Comparison of ENCODE assay signal across 20 cellular contexts in genomic region chrX:109954955-109955354, GRCh38.
"Had no signal": no experiment of that assay in that cellular context is flagged by ENCODE, and none has a peak within 500 bp of the region (broad histone marks: within the 10 kb centered on the region; RNA-seq: fewer than 3 reads in every experiment).

No MANE protein-coding gene starts in this region.

- H3K27me3 ChIP-seq: spleen, tibial artery, upper lobe of left lung, uterus had no signal

- H3K4me1 ChIP-seq: spleen, tibial artery, upper lobe of left lung, uterus had no signal

- H3K36me3 Mint-ChIP-seq: naive thymus-derived CD4-positive, alpha-beta T cell; stimulated activated memory B cell treated with anti-CD40 and anti-IgM and Interleukin-4, amounts not matched to agents 10 μg/mL and 1 μg/mL and 100 μg/mL, for 72 hours had no signal

- DNase-seq: effector memory CD8-positive, alpha-beta T cell; erythroblast; heart left ventricle; hippocampal formation; kidney glomerular epithelial cell; naive thymus-derived CD4-positive, alpha-beta T cell; nephron progenitor cell; spleen; stimulated activated CD4-positive, alpha-beta T cell treated with anti-CD3 and anti-CD28 coated beads, Interleukin-15, amount 100 ng/mL, for 24 hours; stimulated activated CD4-positive, alpha-beta T cell treated with anti-CD3 and anti-CD28 coated beads, Interleukin-1b, Interleukin-23, amount 100 ng/mL, for 48 hours; stimulated activated CD4-positive, alpha-beta T cell treated with anti-CD3 and anti-CD28 coated beads, Interleukin-4, amount 100 ng/mL, for 24 hours; upper lobe of left lung; uterus had no signal

- ATAC-seq: effector memory CD8-positive, alpha-beta T cell; naive thymus-derived CD4-positive, alpha-beta T cell; sciatic nerve; stimulated activated memory B cell treated with anti-CD40 and anti-IgM and Interleukin-4, amounts not matched to agents 10 μg/mL and 1 μg/mL and 100 μg/mL, for 72 hours had no signal

- H3K9me3 ChIP-seq: heart left ventricle, spleen, tibial artery, upper lobe of left lung, uterus had no signal

- H3K27ac ChIP-seq: heart left ventricle, spleen, upper lobe of left lung, uterus had no signal

- H3K9me3 Mint-ChIP-seq: dendritic cell treated with granulocyte-macrophage colony-stimulating factor and Interleukin-4, amounts not matched to agents 40 ng/mL and 50 ng/mL, for 4 days; effector memory CD8-positive, alpha-beta T cell; naive thymus-derived CD4-positive, alpha-beta T cell; nephron progenitor cell; stimulated activated memory B cell treated with anti-CD40 and anti-IgM and Interleukin-4, amounts not matched to agents 10 μg/mL and 1 μg/mL and 100 μg/mL, for 72 hours; stimulated activated naive CD8-positive, alpha-beta T cell treated with anti-CD3 and anti-CD28 coated beads, Interleukin-15, Interleukin-2, amounts not matched to agents 100 ng/mL and 50 ng/mL, for 24 hours had no signal

- H3K4me3 ChIP-seq: heart left ventricle, spleen, tibial artery, upper lobe of left lung, uterus had no signal

- FAIRE-seq: frontal cortex, islet of Langerhans had no signal

- H3K4me1 Mint-ChIP-seq: nephron progenitor cell had no signal

- H3K4me3 Mint-ChIP-seq: dendritic cell treated with granulocyte-macrophage colony-stimulating factor and Interleukin-4, amounts not matched to agents 40 ng/mL and 50 ng/mL, for 4 days; effector memory CD8-positive, alpha-beta T cell; naive thymus-derived CD4-positive, alpha-beta T cell; nephron progenitor cell; stimulated activated memory B cell treated with anti-CD40 and anti-IgM and Interleukin-4, amounts not matched to agents 10 μg/mL and 1 μg/mL and 100 μg/mL, for 72 hours; stimulated activated naive CD8-positive, alpha-beta T cell treated with anti-CD3 and anti-CD28 coated beads, Interleukin-15, Interleukin-2, amounts not matched to agents 100 ng/mL and 50 ng/mL, for 24 hours had no signal

- H3K27ac Mint-ChIP-seq: dendritic cell treated with granulocyte-macrophage colony-stimulating factor and Interleukin-4, amounts not matched to agents 40 ng/mL and 50 ng/mL, for 4 days; effector memory CD8-positive, alpha-beta T cell; naive thymus-derived CD4-positive, alpha-beta T cell; nephron progenitor cell; stimulated activated memory B cell treated with anti-CD40 and anti-IgM and Interleukin-4, amounts not matched to agents 10 μg/mL and 1 μg/mL and 100 μg/mL, for 72 hours; stimulated activated naive CD8-positive, alpha-beta T cell treated with anti-CD3 and anti-CD28 coated beads, Interleukin-15, Interleukin-2, amounts not matched to agents 100 ng/mL and 50 ng/mL, for 24 hours had no signal

- H3K36me3 ChIP-seq: heart left ventricle, spleen, tibial artery, upper lobe of left lung, uterus had no signal

- H3K27me3 Mint-ChIP-seq: dendritic cell treated with granulocyte-macrophage colony-stimulating factor and Interleukin-4, amounts not matched to agents 40 ng/mL and 50 ng/mL, for 4 days; effector memory CD8-positive, alpha-beta T cell; naive thymus-derived CD4-positive, alpha-beta T cell; stimulated activated memory B cell treated with anti-CD40 and anti-IgM and Interleukin-4, amounts not matched to agents 10 μg/mL and 1 μg/mL and 100 μg/mL, for 72 hours; stimulated activated naive CD8-positive, alpha-beta T cell treated with anti-CD3 and anti-CD28 coated beads, Interleukin-15, Interleukin-2, amounts not matched to agents 100 ng/mL and 50 ng/mL, for 24 hours had no signal
